Comparison of ENCODE assay signal across 11 cellular contexts in genomic region chr6:82396964-82397761, GRCh38. TPM values are rescaled to one million over a fixed set of nuclear protein-coding genes. Genes with fewer than 3 reads are reported as not detected.
DNase-seq lines count a peak whose midpoint lies in the region; ATAC-seq, FAIRE-seq and TF ChIP-seq lines count a peak whose summit lies in the region.
"Had no signal": no experiment of that assay in that cellular context is flagged by ENCODE, and none has a peak within 500 bp of the region (broad histone marks: within the 10 kb centered on the region; RNA-seq: fewer than 3 reads in every experiment).

No MANE protein-coding gene starts in this region.

- peak; percentile 50 for DNase-seq in NCI-H774 (lab: John Stamatoyannopoulos, UW)
- DNase-seq in endothelial cell of umbilical vein (ENCODE audit: low read depth, low spot score): no peak
- peak; percentile 87 for DNase-seq in skeletal muscle cell (ENCODE audit: low read depth)
- no peak for DNase-seq in activated CD4-positive, alpha-beta T cell treated with anti-CD3 and anti-CD28 coated beads for 36 hours
- DNase-seq in stimulated activated naive B cell treated with anti-CD40 and anti-IgM and Interleukin-4, amounts not matched to agents 10 μg/mL and 1 μg/mL and 100 μg/mL, for 72 hours: no peak
- no peak for DNase-seq in anterior cingulate cortex (lab: John Stamatoyannopoulos, UW)
- DNase-seq: activated CD4-positive, alpha-beta memory T cell treated with anti-CD3 and anti-CD28 coated beads, Interleukin-2, amount 10 ng/mL, durations not matched to agents 7 days and 5 days; stimulated activated naive CD8-positive, alpha-beta T cell treated with anti-CD3 and anti-CD28 coated beads, Interleukin-15, amount 100 ng/mL, for 72 hours had no signal

- no peaks in the 10 kb centered on the region for H3K4me1 ChIP-seq in endothelial cell of umbilical vein (ENCODE audit: control insufficient read depth, extremely low read depth, insufficient read depth, low read length)

- CTCF ChIA-PET in endothelial cell of umbilical vein (lab: Charles Lee): interaction anchor here (1.3 to 1.5 kb wide), 2 partner anchors 8 to 34 kb away, joined by 3 to 5 read pairs; partner anchors contain the start of gene TPBG
- CTCF ChIA-PET in activated CD4-positive, alpha-beta T cell treated with anti-CD3 and anti-CD28 coated beads for 36 hours (lab: Charles Lee): interaction anchor here (0.7 kb wide), 1 partner anchor 9 kb away, joined by 4 read pairs; no protein-coding TSS in a partner anchor

- POLR2A ChIA-PET in endothelial cell of umbilical vein (lab: Charles Lee): no interaction called here
- POLR2A ChIA-PET in activated CD4-positive, alpha-beta T cell treated with anti-CD3 and anti-CD28 coated beads for 36 hours (lab: Charles Lee): no interaction called here

- no peak for TF ChIP-seq POLR2A in endothelial cell of umbilical vein (IDR thresholded peaks at IDR 0.05; ENCODE audit: low read depth, low read length)

- no peaks in the 10 kb centered on the region for H4K20me1 ChIP-seq in endothelial cell of umbilical vein (replicated peaks; ENCODE audit: control insufficient read depth, extremely low read depth, insufficient read depth, low read length)

- no peaks in the 10 kb centered on the region for H3K36me3 ChIP-seq in endothelial cell of umbilical vein (ENCODE audit: control insufficient read depth in 2 of 2, extremely low read depth in 1 of 2, insufficient read depth in 2 of 2, low read length in 2 of 2)

- H3K9me3 ChIP-seq in endothelial cell of umbilical vein (replicated peaks; ENCODE audit: control insufficient read depth, insufficient read depth, low read length): no peaks in the 10 kb centered on the region

- peaks cover 2% of the 10 kb centered on the region for H3K9me3 Mint-ChIP-seq in activated CD4-positive, alpha-beta T cell treated with anti-CD3 and anti-CD28 coated beads for 36 hours (ENCODE audit: low read depth)
- H3K9me3 Mint-ChIP-seq in stimulated activated naive B cell treated with anti-CD40 and anti-IgM and Interleukin-4, amounts not matched to agents 10 μg/mL and 1 μg/mL and 100 μg/mL, for 72 hours: peaks cover 0 to 1% of the 10 kb centered on the region in 2 donors
- H3K9me3 Mint-ChIP-seq: activated CD4-positive, alpha-beta memory T cell treated with anti-CD3 and anti-CD28 coated beads, Interleukin-2, amount 10 ng/mL, durations not matched to agents 7 days and 5 days; central memory CD8-positive, alpha-beta T cell; stimulated activated naive CD8-positive, alpha-beta T cell treated with anti-CD3 and anti-CD28 coated beads, Interleukin-15, amount 100 ng/mL, for 72 hours had no signal

- peak; percentile 50 for FAIRE-seq in endothelial cell of umbilical vein (lab: Jason Lieb, UNC)

- no peaks in the 10 kb centered on the region for H3K9me1 ChIP-seq in endothelial cell of umbilical vein (replicated peaks; ENCODE audit: control insufficient read depth, extremely low read depth, insufficient read depth, low read length)

- H3K4me3 ChIP-seq in endothelial cell of umbilical vein (replicated peaks in 1 of 3; ENCODE audit: insufficient read depth in 1 of 3, low read depth in 1 of 3, low read length in 3 of 3) (no peak overlapping the region), skeletal muscle cell (ENCODE audit: low read depth, low read length) (no peak overlapping the region)
- H3K4me3 ChIP-seq: skin epidermis had no signal

- intact Hi-C loops in endothelial cell of umbilical vein (cut with micrococcal nuclease): no loop called here
- intact Hi-C loops in activated CD4-positive, alpha-beta T cell treated with anti-CD3 and anti-CD28 coated beads for 36 hours (cut with DNase I, micrococcal nuclease): no loop called here

- no peak overlapping the region for H3K4me3 Mint-ChIP-seq in activated CD4-positive, alpha-beta T cell treated with anti-CD3 and anti-CD28 coated beads for 36 hours
- no peak overlapping the region for H3K4me3 Mint-ChIP-seq in stimulated activated naive B cell treated with anti-CD40 and anti-IgM and Interleukin-4, amounts not matched to agents 10 μg/mL and 1 μg/mL and 100 μg/mL, for 72 hours
- H3K4me3 Mint-ChIP-seq: activated CD4-positive, alpha-beta memory T cell treated with anti-CD3 and anti-CD28 coated beads, Interleukin-2, amount 10 ng/mL, durations not matched to agents 7 days and 5 days; central memory CD8-positive, alpha-beta T cell; stimulated activated naive CD8-positive, alpha-beta T cell treated with anti-CD3 and anti-CD28 coated beads, Interleukin-15, amount 100 ng/mL, for 72 hours had no signal

- no peaks in the 10 kb centered on the region for H3K4me1 Mint-ChIP-seq in activated CD4-positive, alpha-beta T cell treated with anti-CD3 and anti-CD28 coated beads for 36 hours
- no peaks in the 10 kb centered on the region for H3K4me1 Mint-ChIP-seq in stimulated activated naive B cell treated with anti-CD40 and anti-IgM and Interleukin-4, amounts not matched to agents 10 μg/mL and 1 μg/mL and 100 μg/mL, for 72 hours
- H3K4me1 Mint-ChIP-seq: activated CD4-positive, alpha-beta memory T cell treated with anti-CD3 and anti-CD28 coated beads, Interleukin-2, amount 10 ng/mL, durations not matched to agents 7 days and 5 days; central memory CD8-positive, alpha-beta T cell; stimulated activated naive CD8-positive, alpha-beta T cell treated with anti-CD3 and anti-CD28 coated beads, Interleukin-15, amount 100 ng/mL, for 72 hours had no signal

- H3K27ac ChIP-seq in endothelial cell of umbilical vein (ENCODE audit: insufficient read depth, low read depth, low read length): no peak overlapping the region

- H3K4me2 ChIP-seq in endothelial cell of umbilical vein (ENCODE audit: insufficient read depth, low read length): no peak overlapping the region

- H3K27me3 ChIP-seq in endothelial cell of umbilical vein (ENCODE audit: control insufficient read depth in 2 of 2, insufficient read depth in 2 of 2, low read length in 2 of 2): no peaks in the 10 kb centered on the region

- H3K27me3 Mint-ChIP-seq in activated CD4-positive, alpha-beta T cell treated with anti-CD3 and anti-CD28 coated beads for 36 hours: peaks cover 3% of the 10 kb centered on the region
- no peaks in the 10 kb centered on the region for H3K27me3 Mint-ChIP-seq in stimulated activated naive B cell treated with anti-CD40 and anti-IgM and Interleukin-4, amounts not matched to agents 10 μg/mL and 1 μg/mL and 100 μg/mL, for 72 hours
- H3K27me3 Mint-ChIP-seq: activated CD4-positive, alpha-beta memory T cell treated with anti-CD3 and anti-CD28 coated beads, Interleukin-2, amount 10 ng/mL, durations not matched to agents 7 days and 5 days; stimulated activated naive CD8-positive, alpha-beta T cell treated with anti-CD3 and anti-CD28 coated beads, Interleukin-15, amount 100 ng/mL, for 72 hours had no signal

- ATAC-seq in GM21390 (IDR thresholded peaks at IDR 0.05; ENCODE audit: unreplicated experiment): peak; percentile 65
- no peak for ATAC-seq in activated CD4-positive, alpha-beta T cell treated with anti-CD3 and anti-CD28 coated beads for 36 hours
- no peak for ATAC-seq in stimulated activated naive B cell treated with anti-CD40 and anti-IgM and Interleukin-4, amounts not matched to agents 10 μg/mL and 1 μg/mL and 100 μg/mL, for 72 hours (replicated peaks)
- ATAC-seq: stimulated activated naive CD8-positive, alpha-beta T cell treated with anti-CD3 and anti-CD28 coated beads, Interleukin-15, amount 100 ng/mL, for 72 hours had no signal

- dilution Hi-C loops in endothelial cell of umbilical vein (cut with MboI; ENCODE audit: extremely low pct_ligation_motif_present, low sequenced_read_pairs): no loop called here

- TF ChIP-seq CTCF in endothelial cell of umbilical vein (IDR thresholded peaks at IDR 0.05; ENCODE audit: extremely low read depth in 1 of 2, insufficient read depth in 1 of 2, low read depth in 1 of 2, low read length in 2 of 2): no peak

- no peak overlapping the region for H2AFZ ChIP-seq in endothelial cell of umbilical vein (ENCODE audit: low read depth, low read length)

- H3K9ac ChIP-seq in endothelial cell of umbilical vein (replicated peaks; ENCODE audit: extremely low read depth, insufficient read depth, low read length): no peak overlapping the region

- H3K79me2 ChIP-seq in endothelial cell of umbilical vein (ENCODE audit: control insufficient read depth, insufficient read depth, low read length): no peaks in the 10 kb centered on the region

- H3K36me3 Mint-ChIP-seq in activated CD4-positive, alpha-beta T cell treated with anti-CD3 and anti-CD28 coated beads for 36 hours (ENCODE audit: low read depth): no peaks in the 10 kb centered on the region
- no peaks in the 10 kb centered on the region for H3K36me3 Mint-ChIP-seq in stimulated activated naive B cell treated with anti-CD40 and anti-IgM and Interleukin-4, amounts not matched to agents 10 μg/mL and 1 μg/mL and 100 μg/mL, for 72 hours

- H3K27ac Mint-ChIP-seq in activated CD4-positive, alpha-beta T cell treated with anti-CD3 and anti-CD28 coated beads for 36 hours: no peak overlapping the region
- no peak overlapping the region for H3K27ac Mint-ChIP-seq in stimulated activated naive B cell treated with anti-CD40 and anti-IgM and Interleukin-4, amounts not matched to agents 10 μg/mL and 1 μg/mL and 100 μg/mL, for 72 hours
- H3K27ac Mint-ChIP-seq: activated CD4-positive, alpha-beta memory T cell treated with anti-CD3 and anti-CD28 coated beads, Interleukin-2, amount 10 ng/mL, durations not matched to agents 7 days and 5 days; stimulated activated naive CD8-positive, alpha-beta T cell treated with anti-CD3 and anti-CD28 coated beads, Interleukin-15, amount 100 ng/mL, for 72 hours had no signal

- no TSS peak for BruUV-seq in endothelial cell of umbilical vein (replicated peaks; lab: Mats Ljungman, UMichigan)

TF ChIP-seq in endothelial cell of umbilical vein, 7 proteins besides CTCF, POLR2A, EP300 and RAD21:
- TF ChIP-seq GATA2 (IDR thresholded peaks at IDR 0.05; ENCODE audit: insufficient read depth, insufficient read length, low read depth, low read length) (no peak), MYC (IDR thresholded peaks at IDR 0.05; ENCODE audit: low read depth, low read length) (no peak), EZH2 (IDR thresholded peaks at IDR 0.05; ENCODE audit: borderline replicate concordance, low read depth, low read length, severe bottlenecking) (no peak), JUN (IDR thresholded peaks at IDR 0.05; ENCODE audit: borderline replicate concordance, insufficient read depth, insufficient read length, low read depth) (no peak), FOS (IDR thresholded peaks at IDR 0.05; ENCODE audit: borderline replicate concordance, insufficient read depth, low read length) (no peak)

RNA-seq across cellular contexts. Expression of gene TPBG, which starts 33.5 kb away (rescaled TPM):
- total RNA-seq in endothelial cell of umbilical vein: 9.0 and 11.4 TPM in 2 replicates
- 7.5 and 9.7 TPM in 2 replicates for polyA plus RNA-seq in endothelial cell of umbilical vein
- polyA plus RNA-seq in endothelial cell of umbilical vein (2011; cell fraction: cytosol; rRNA removed): 4.9 and 6.0 TPM in 2 replicates
- 9.0 and 10.3 TPM in 2 replicates for polyA plus RNA-seq in endothelial cell of umbilical vein (2011; cell fraction: nucleus; rRNA removed)
- 0.82 and 1.9 TPM in 2 replicates for polyA plus RNA-seq in endothelial cell of umbilical vein (2012)
- 4.8 and 5.6 TPM in 2 replicates for polyA minus RNA-seq in endothelial cell of umbilical vein
- 16.1 TPM for polyA minus RNA-seq in endothelial cell of umbilical vein (2011; cell fraction: cytosol; rRNA and poly(A)+ RNA removed)
- polyA minus RNA-seq in endothelial cell of umbilical vein (2011; cell fraction: nucleus; rRNA and poly(A)+ RNA removed): 3.1 and 3.5 TPM in 2 replicates
- under 1 TPM; 0.33 to 0.43 TPM for total RNA-seq in activated CD4-positive, alpha-beta T cell treated with anti-CD3 and anti-CD28 coated beads for 36 hours

Comparison
In these comparisons a context has a peak if more than half of its experiments do, and no peak if none do; other contexts are left out.
1. DNase-seq: peak in NCI-H774 (single experiment) and skeletal muscle cell (single experiment); none in endothelial cell of umbilical vein (single experiment), activated CD4-positive, alpha-beta T cell treated with anti-CD3 and anti-CD28 coated beads for 36 hours (single experiment), stimulated activated naive B cell treated with anti-CD40 and anti-IgM and Interleukin-4, amounts not matched to agents 10 μg/mL and 1 μg/mL and 100 μg/mL, for 72 hours (single experiment) and anterior cingulate cortex (0 of 58).